Comparison of ENCODE assay signal across 1 cellular context in genomic region chr11:64318694-64319420, GRCh38.
TF ChIP-seq lines count a peak whose summit lies in the region.

No MANE protein-coding gene starts in this region.

TF ChIP-seq in HepG2, 621 proteins besides CTCF, POLR2A, EP300 and RAD21:
- no peak for TF ChIP-seq STAT5B (CRISPR knock-in tag; IDR thresholded peaks at IDR 0.05)
- TF ChIP-seq ATF4 (CRISPR knock-in tag; IDR thresholded peaks at IDR 0.05): 0 out of 4 replicates have a peak, but pooled peaks of 1 of the 2 experiments have one; percentile 1
- peak; percentile 63; the same call in 1 of the 2 replicates for TF ChIP-seq ZNF850 (CRISPR knock-in tag; conservative IDR thresholded peaks at IDR 0.05)
- TF ChIP-seq, protein P1, sequence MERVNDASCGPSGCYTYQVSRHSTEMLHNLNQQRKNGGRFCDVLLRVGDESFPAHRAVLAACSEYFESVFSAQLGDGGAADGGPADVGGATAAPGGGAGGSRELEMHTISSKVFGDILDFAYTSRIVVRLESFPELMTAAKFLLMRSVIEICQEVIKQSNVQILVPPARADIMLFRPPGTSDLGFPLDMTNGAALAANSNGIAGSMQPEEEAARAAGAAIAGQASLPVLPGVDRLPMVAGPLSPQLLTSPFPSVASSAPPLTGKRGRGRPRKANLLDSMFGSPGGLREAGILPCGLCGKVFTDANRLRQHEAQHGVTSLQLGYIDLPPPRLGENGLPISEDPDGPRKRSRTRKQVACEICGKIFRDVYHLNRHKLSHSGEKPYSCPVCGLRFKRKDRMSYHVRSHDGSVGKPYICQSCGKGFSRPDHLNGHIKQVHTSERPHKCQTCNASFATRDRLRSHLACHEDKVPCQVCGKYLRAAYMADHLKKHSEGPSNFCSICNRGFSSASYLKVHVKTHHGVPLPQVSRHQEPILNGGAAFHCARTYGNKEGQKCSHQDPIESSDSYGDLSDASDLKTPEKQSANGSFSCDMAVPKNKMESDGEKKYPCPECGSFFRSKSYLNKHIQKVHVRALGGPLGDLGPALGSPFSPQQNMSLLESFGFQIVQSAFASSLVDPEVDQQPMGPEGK (CRISPR knock-in tag; IDR thresholded peaks at IDR 0.05): peak; percentile 55
